In genomic region chr7:131306777-131307176, GRCh38 we compare ENCODE assay signal across 24 cellular contexts.
"Had no signal": no experiment of that assay in that cellular context is flagged by ENCODE, and none has a peak within 500 bp of the region (broad histone marks: within the 10 kb centered on the region; RNA-seq: fewer than 3 reads in every experiment).

No MANE protein-coding gene starts in this region.

- H3K4me3 ChIP-seq: pancreas, psoas muscle, right lobe of liver, sigmoid colon, stomach, thoracic aorta, thyroid gland, tibial nerve, upper lobe of right lung, uterus had no signal

- H3K27me3 ChIP-seq: neutrophil, pancreas, right lobe of liver, sigmoid colon, stomach, thyroid gland, tibial nerve, upper lobe of right lung, uterus had no signal

- H3K27ac ChIP-seq: neutrophil, pancreas, psoas muscle, right lobe of liver, sigmoid colon, stomach, thoracic aorta, thyroid gland, tibial nerve, upper lobe of right lung, uterus had no signal

- DNase-seq: naive thymus-derived CD8-positive, alpha-beta T cell; nephron progenitor cell; nucleus accumbens; pancreas; psoas muscle; right cardiac atrium; right lobe of liver; sigmoid colon; small intestine; stimulated activated CD4-positive, alpha-beta T cell treated with anti-CD3 and anti-CD28 coated beads, Interleukin-15, amount 100 ng/mL, for 24 hours; stimulated activated CD4-positive, alpha-beta T cell treated with anti-CD3 and anti-CD28 coated beads, Interleukin-2, amount 100 ng/mL, for 24 hours; stimulated activated CD4-positive, alpha-beta T cell treated with anti-CD3 and anti-CD28 coated beads, Interleukin-2, amount 100 ng/mL, for 48 hours; stimulated activated CD4-positive, alpha-beta T cell treated with anti-CD3 and anti-CD28 coated beads, Interleukin-4, amount 100 ng/mL, for 24 hours; stimulated activated naive B cell treated with anti-CD40 and anti-IgM and Interleukin-4, amounts not matched to agents 10 μg/mL and 1 μg/mL and 100 μg/mL, for 72 hours; stimulated activated naive CD4-positive, alpha-beta T cell treated with Interleukin-2 at 50 U/mL for 16 hours; stomach; thyroid gland; upper lobe of right lung; uterus had no signal

- ATAC-seq: naive thymus-derived CD8-positive, alpha-beta T cell; natural killer cell treated with Interleukin-12 subunit alpha and Interleukin-12 subunit beta and Interleukin-15 and Interleukin-18, amount 100 ng/mL, for 72 hours; pancreas; psoas muscle; right cardiac atrium; stimulated activated effector memory CD8-positive, alpha-beta T cell treated with anti-CD3 and anti-CD28 coated beads, Interleukin-12 subunit alpha, Interleukin-12 subunit beta, amount 100 ng/mL, for 72 hours; stimulated activated naive B cell treated with anti-CD40 and anti-IgM and Interleukin-4, amounts not matched to agents 10 μg/mL and 1 μg/mL and 100 μg/mL, for 72 hours; upper lobe of right lung had no signal

- H3K36me3 ChIP-seq: neutrophil, pancreas, right lobe of liver, sigmoid colon, stomach, thoracic aorta, thyroid gland, upper lobe of right lung, uterus had no signal

- FAIRE-seq: pancreas, small intestine had no signal

- H3K9me3 ChIP-seq: neutrophil, pancreas, psoas muscle, right lobe of liver, thoracic aorta, thyroid gland, upper lobe of right lung, uterus had no signal

- H3K4me1 ChIP-seq: upper lobe of right lung, uterus had no signal
